Comparison of ENCODE assay signal across 14 cellular contexts in genomic region chr7:6284461-6285360, GRCh38. TPM values are rescaled to one million over a fixed set of nuclear protein-coding genes. Genes with fewer than 3 reads are reported as not detected.
DNase-seq lines count a peak whose midpoint lies in the region; ATAC-seq, FAIRE-seq and TF ChIP-seq lines count a peak whose summit lies in the region.
"Had no signal": no experiment of that assay in that cellular context is flagged by ENCODE, and none has a peak within 500 bp of the region (broad histone marks: within the 10 kb centered on the region; RNA-seq: fewer than 3 reads in every experiment).

No MANE protein-coding gene starts in this region.

- H4K20me1 ChIP-seq in BLaER1 treated with 17β-estradiol and CSF1 and Interleukin-3, amounts not matched to agents 10 nM and 100 nM, result no peaks in the 10 kb centered on the region
- H4K20me1 ChIP-seq in IMR-90 (ENCODE audit: insufficient read depth, low read length), result no peaks in the 10 kb centered on the region
- H4K20me1 ChIP-seq in GM12878 (ENCODE audit: control insufficient read depth, insufficient read depth), result no peaks in the 10 kb centered on the region

- no peak for FAIRE-seq in GM12878 (lab: Jason Lieb, UNC)

- no peaks in the 10 kb centered on the region for H3K36me3 ChIP-seq in BLaER1 treated with 17β-estradiol and CSF1 and Interleukin-3, amounts not matched to agents 10 nM and 100 nM
- no peaks in the 10 kb centered on the region for H3K36me3 ChIP-seq in IMR-90 (ENCODE audit: control insufficient read depth, insufficient read depth, low read length)
- H3K36me3 ChIP-seq in GM12878 (ENCODE audit: control insufficient read depth in 2 of 2, insufficient read depth in 2 of 2, low read length in 1 of 2), result no peaks in the 10 kb centered on the region
- no peaks in the 10 kb centered on the region for H3K36me3 ChIP-seq in tibial nerve
- H3K36me3 ChIP-seq: tibial artery had no signal

- TF ChIP-seq RAD21 in IMR-90 (IDR thresholded peaks at IDR 0.05; ENCODE audit: low read length) (no peak), GM12878 (IDR thresholded peaks at IDR 0.05; ENCODE audit: insufficient read depth, low read depth, low read length) (no peak)

- H3K9ac ChIP-seq in BLaER1 treated with 17β-estradiol and CSF1 and Interleukin-3, amounts not matched to agents 10 nM and 100 nM, result no peak overlapping the region
- H3K9ac ChIP-seq in IMR-90 (ENCODE audit: low read depth, low read length), result no peak overlapping the region
- no peak overlapping the region for H3K9ac ChIP-seq in GM12878 (ENCODE audit: control insufficient read depth, insufficient read depth, low read length)

- no peak for TF ChIP-seq EP300 in GM12878 (IDR thresholded peaks at IDR 0.05; ENCODE audit: borderline replicate concordance in 1 of 2, control insufficient read depth in 1 of 2, low read depth in 2 of 2, low read length in 2 of 2)
- TF ChIP-seq EP300 in tibial nerve (IDR thresholded peaks at IDR 0.05), result no peak

- H2BK15ac ChIP-seq in IMR-90 (ENCODE audit: low read depth, low read length), result peak overlapping the region; percentile 69; the same call in 2 of the 3 replicates

- H3K4me2 ChIP-seq in BLaER1 treated with 17β-estradiol and CSF1 and Interleukin-3, amounts not matched to agents 10 nM and 100 nM, result peak overlapping the region in 9 of 11 experiments; percentile 18 to 49 (median 35); a peak in 15 of 22 replicates
- H3K4me2 ChIP-seq in IMR-90 (ENCODE audit: low read depth, low read length), result no peak overlapping the region
- no peak overlapping the region for H3K4me2 ChIP-seq in GM12878 (ENCODE audit: control insufficient read depth, insufficient read depth)

- H4K5ac ChIP-seq in IMR-90 (ENCODE audit: low read depth, low read length), result 0 out of 2 replicates have a peak overlapping the region, but pooled peaks have one; percentile 30

- no peaks in the 10 kb centered on the region for H3K79me2 ChIP-seq in GM12878 (ENCODE audit: control insufficient read depth, insufficient read depth, low read length)

- no peak overlapping the region for H3K56ac ChIP-seq in IMR-90 (ENCODE audit: extremely low read depth, insufficient read depth, low read length)

- ATAC-seq in IMR-90 (ENCODE audit: low read depth) (no peak), GM12878 (no peak)
- ATAC-seq: activated T-cell treated with anti-CD3 and anti-CD28 coated beads, Interleukin-2, amount 50 U/mL, for 72 hours had no signal

- dilution Hi-C loops in IMR-90 (cut with HindIII; ENCODE audit: low sequenced_read_pairs, unreplicated experiment), result no loop called here

- H2AFZ ChIP-seq in IMR-90 (replicated peaks; ENCODE audit: low read length, poor library complexity) (peak overlapping the region; percentile 57), GM12878 (ENCODE audit: control insufficient read depth, low read depth, low read length) (no peak overlapping the region)

- H2AK9ac ChIP-seq in IMR-90 (replicated peaks; ENCODE audit: low read depth, low read length, poor library complexity), result peak overlapping the region; percentile 70

- POLR2A ChIA-PET in IMR-90 (lab: Charles Lee; ENCODE audit: unreplicated experiment) (no interaction called here), GM12878 (lab: Charles Lee) (interaction anchor here (0.7 to 1.3 kb wide), 2 partner anchors 14 to 1528 kb away, joined by 3 read pairs; no protein-coding TSS in a partner anchor)

- H2BK5ac ChIP-seq in IMR-90 (ENCODE audit: low read depth, low read length, poor library complexity, severe bottlenecking), result peak overlapping the region; percentile 66

- peak overlapping the region; percentile 97 for H2BK20ac ChIP-seq in IMR-90 (ENCODE audit: low read depth, low read length)

- RAD21 ChIA-PET in GM12878 (lab: Charles Lee; ENCODE audit: unreplicated experiment), result no interaction called here

- 0 out of 2 replicates have a peak overlapping the region, but pooled peaks have one; percentile 6 for H3K23ac ChIP-seq in IMR-90 (ENCODE audit: low read depth, low read length)

- H3K79me1 ChIP-seq in IMR-90 (ENCODE audit: low read depth in 1 of 2, low read length in 2 of 2), result no peaks in the 10 kb centered on the region; a peak in 1 of 4 replicates

- no peak for TF ChIP-seq CTCF in IMR-90 (conservative IDR thresholded peaks at IDR 0.05; ENCODE audit: low read depth, low read length)
- no peak for TF ChIP-seq CTCF in GM12878 (IDR thresholded peaks at IDR 0.05 in 2 of 3, conservative IDR thresholded peaks at IDR 0.05 in 1 of 3; ENCODE audit: control insufficient read depth in 2 of 3, extremely low read depth in 1 of 3, insufficient read depth in 1 of 3, low read depth in 3 of 3, low read length in 3 of 3)
- no peak for TF ChIP-seq CTCF in tibial nerve (IDR thresholded peaks at IDR 0.05)

- H3K4me1 ChIP-seq in BLaER1 treated with 17β-estradiol and CSF1 and Interleukin-3, amounts not matched to agents 10 nM and 100 nM, result peaks cover 11 to 19% (median 16%) of the 10 kb centered on the region in 10 experiments
- H3K4me1 ChIP-seq in IMR-90 (ENCODE audit: control insufficient read depth, insufficient read depth, low read length) (peaks cover 8% of the 10 kb centered on the region), GM12878 (ENCODE audit: control insufficient read depth, insufficient read depth, low read length) (no peaks in the 10 kb centered on the region), tibial nerve (peaks cover 0 to 5% (median 0%) of the 10 kb centered on the region in 4 donors)

- peak overlapping the region; percentile 99 for H2BK120ac ChIP-seq in IMR-90 (ENCODE audit: low read depth, low read length)

- 0 out of 2 replicates have a peak, but pooled peaks cover 3% of the 10 kb centered on the region for H3K9me1 ChIP-seq in IMR-90 (ENCODE audit: insufficient read depth, low read length)

- peak overlapping the region; percentile 46 for H3K14ac ChIP-seq in IMR-90 (replicated peaks; ENCODE audit: low read depth, low read length)

- CTCF ChIA-PET in IMR-90 (lab: Yijun Ruan, JAX) (no interaction called here), GM12878 (lab: Yijun Ruan, JAX) (no interaction called here)

- WGBS in IMR-90 (ENCODE audit: extremely low coverage in 2 of 2, insufficient read length in 1 of 2), 2 experiments, result 100% methylated on average over 3 of the region's 20 CpGs; no CpG with 5 or more reads in 1 of the 2 experiments
- 63% methylated on average over 20 of the region's 20 CpGs for WGBS in GM12878 (ENCODE audit: insufficient coverage, insufficient replicate concordance, low lambda C conversion rate, missing lambda C conversion rate)
- WGBS in tibial nerve, 2 donors, result 79 to 84% methylated on average over 20 of the region's 20 CpGs

- H3K4me3 ChIP-seq in BLaER1 treated with 17β-estradiol and CSF1 and Interleukin-3, amounts not matched to agents 10 nM and 100 nM, result no peak overlapping the region
- no peak overlapping the region for H3K4me3 ChIP-seq in IMR-90 (ENCODE audit: insufficient read depth, low read depth, low read length)
- H3K4me3 ChIP-seq in GM12878, result no peak overlapping the region
- no peak overlapping the region for H3K4me3 ChIP-seq in tibial nerve
- H3K4me3 ChIP-seq: coronary artery, tibial artery had no signal

- H3K9me3 ChIP-seq in BLaER1 treated with 17β-estradiol and CSF1 and Interleukin-3, amounts not matched to agents 10 nM and 100 nM (replicated peaks in 1 of 11), result peaks cover 3 to 24% (median 10%) of the 10 kb centered on the region in 11 experiments; a peak in 19 of 22 replicates
- H3K9me3 ChIP-seq in IMR-90 (ENCODE audit: control insufficient read depth, insufficient read depth, low read length) (no peaks in the 10 kb centered on the region), GM12878 (replicated peaks; ENCODE audit: control insufficient read depth, insufficient read depth, low read length) (no peaks in the 10 kb centered on the region; the same call in 2 of the 3 replicates), tibial nerve (no peaks in the 10 kb centered on the region)
- H3K9me3 ChIP-seq: tibial artery had no signal

- TF ChIP-seq POLR2A in IMR-90 (IDR thresholded peaks at IDR 0.05; ENCODE audit: low read depth, low read length) (no peak), GM12878 (IDR thresholded peaks at IDR 0.05; ENCODE audit: low read depth, low read length) (no peak), tibial nerve (IDR thresholded peaks at IDR 0.05) (no peak)

- intact Hi-C loops in IMR-90 (cut with micrococcal nuclease) (no loop called here), GM12878 (cut with micrococcal nuclease; ENCODE audit: unreplicated experiment) (no loop called here)

- peak overlapping the region; percentile 89 for H3K4ac ChIP-seq in IMR-90 (ENCODE audit: low read depth, low read length)

- no peaks in the 10 kb centered on the region for H3K27me3 ChIP-seq in BLaER1 treated with 17β-estradiol and CSF1 and Interleukin-3, amounts not matched to agents 10 nM and 100 nM
- H3K27me3 ChIP-seq in IMR-90 (ENCODE audit: control insufficient read depth, insufficient read depth, low read length) (no peaks in the 10 kb centered on the region), GM12878 (replicated peaks in 1 of 2; ENCODE audit: control insufficient read depth in 2 of 2, insufficient read depth in 2 of 2, low read length in 1 of 2) (no peaks in the 10 kb centered on the region), tibial nerve (no peaks in the 10 kb centered on the region)
- H3K27me3 ChIP-seq: tibial artery had no signal

- H3K18ac ChIP-seq in IMR-90 (ENCODE audit: low read depth, low read length), result no peak overlapping the region; the same call in 1 of the 2 replicates

- peak overlapping the region in 2 of 11 experiments; percentile 6 to 15; a peak in 4 of 22 replicates for H3K27ac ChIP-seq in BLaER1 treated with 17β-estradiol and CSF1 and Interleukin-3, amounts not matched to agents 10 nM and 100 nM
- H3K27ac ChIP-seq in IMR-90 (ENCODE audit: insufficient read depth, low read length) (peak overlapping the region; percentile 10; the same call in 1 of the 2 replicates), GM12878 (ENCODE audit: control insufficient read depth, insufficient read depth) (no peak overlapping the region), tibial nerve (no peak overlapping the region)
- H3K27ac ChIP-seq: coronary artery, tibial artery had no signal

- in situ Hi-C loops in IMR-90 (cut with MboI; ENCODE audit: low sequenced_read_pairs), result no loop called here
- in situ Hi-C loops in GM12878 (cut with MboI), result no loop called here

- DNase-seq in IMR-90, result no peak
- no peak for DNase-seq in GM12878 (ENCODE audit: low read depth, low spot score)
- DNase-seq in lung microvascular endothelial cell (ENCODE audit: low read depth in 2 of 2), result peak; percentile 67 to 73
- no peak for DNase-seq in middle frontal gyrus (ENCODE audit: extremely low spot score, low spot score)
- DNase-seq in NCI-H1436 (lab: John Stamatoyannopoulos, UW), result no peak
- no peak for DNase-seq in DMS79 (lab: John Stamatoyannopoulos, UW)
- no peak for DNase-seq in tibial nerve (ENCODE audit: low spot score in 2 of 2)
- DNase-seq: activated T-cell treated with anti-CD3 and anti-CD28 coated beads, Interleukin-2, amount 50 U/mL, for 72 hours; amniotic stem cell; H9; NCI-H1092 had no signal

- H2AK5ac ChIP-seq in IMR-90 (ENCODE audit: low read depth, low read length), result peak overlapping the region; percentile 82

- H4K91ac ChIP-seq in IMR-90 (ENCODE audit: insufficient read depth, low read depth, low read length), result peak overlapping the region; percentile 86

- SMC1A ChIA-PET in GM12878 (lab: Charles Lee; ENCODE audit: uncharacterized antibody, unreplicated experiment), result no interaction called here

- H4K8ac ChIP-seq in IMR-90 (ENCODE audit: low read depth in 2 of 2, low read length in 2 of 2), result peak overlapping the region; percentile 79 to 89; a peak in 3 of 4 replicates

- BruUV-seq in IMR-90 (replicated peaks; lab: Mats Ljungman, UMichigan) (no TSS peak), GM12878 (replicated peaks; lab: Mats Ljungman, UMichigan) (no TSS peak)

RNA-seq across cellular contexts. Expression of gene CYTH3, which starts 12.3 kb away (rescaled TPM):
- total RNA-seq in IMR-90 (2012; rRNA removed), result 14.2 TPM in 2 replicates
- polyA plus RNA-seq in IMR-90 (2012; rRNA removed), result 34.5 and 34.8 TPM in 2 replicates
- 13.5 and 24.2 TPM in 2 replicates for polyA plus RNA-seq in IMR-90 (2012; cell fraction: cytosol; rRNA removed)
- 74.6 and 95.8 TPM in 2 replicates for polyA plus RNA-seq in IMR-90 (2012; cell fraction: nucleus; rRNA removed; ENCODE audit: low replicate concordance)
- 68.4 and 72.9 TPM in 2 replicates for total RNA-seq in GM12878 (2013; cell fraction: nucleolus; rRNA removed)
- 16.7 and 19.8 TPM in 2 replicates for total RNA-seq in GM12878 (2014; rRNA removed)
- 12.9 and 13.1 TPM in 2 replicates for total RNA-seq in GM12878 (2014; rRNA removed; fragmentation: Illumina TruSeq; extraction: Trizol)
- 20.8 and 23.9 TPM in 2 replicates for total RNA-seq in GM12878 (2021)
- 7.7 TPM for polyA plus RNA-seq in GM12878 (2011; ENCODE audit: low read depth)
- 16.1 and 28.2 TPM in 2 replicates for polyA plus RNA-seq in GM12878 (2011; rRNA removed)
- 21.5 and 26.0 TPM in 2 replicates for polyA plus RNA-seq in GM12878 (2011; cell fraction: cytosol; rRNA removed)
- 69.2 and 77.0 TPM in 2 replicates for polyA plus RNA-seq in GM12878 (2011; cell fraction: nucleus; rRNA removed)
- polyA plus RNA-seq in GM12878 (2012), result 14.2 and 17.9 TPM in 2 replicates
- polyA plus RNA-seq in GM12878 (2014; fragmentation: Illumina TruSeq; extraction: Trizol), result 12.2 and 16.6 TPM in 2 replicates
- polyA plus RNA-seq in GM12878 (2014; fragmentation: Nextera tagmentation; extraction: Ambion mirVana), result 1 to 10 TPM in 1 of 2 experiments, under 1 TPM in 1; 0.45 to 1.4 TPM
- polyA plus RNA-seq in GM12878 (2014; rRNA removed), result 27.4 and 32.3 TPM in 2 replicates
- polyA plus RNA-seq in GM12878 (2016; fragmentation: Nextera tagmentation; extraction: Ambion mirVana), result 10 to 100 TPM; 13.8 to 14.8 TPM
- polyA minus RNA-seq in GM12878 (2011; rRNA and poly(A)+ RNA removed), result 12.1 and 17.7 TPM in 2 replicates
- 6.7 TPM in 2 replicates for polyA minus RNA-seq in GM12878 (2011; cell fraction: cytosol; rRNA and poly(A)+ RNA removed)
- polyA minus RNA-seq in GM12878 (2011; cell fraction: nucleus; rRNA and poly(A)+ RNA removed), result 18.3 and 25.9 TPM in 2 replicates
- 8.9 and 11.1 TPM in 2 replicates for total RNA-seq in lung microvascular endothelial cell
- 10 to 100 TPM; 49.2 to 61.2 (median 53.2) TPM for total RNA-seq in tibial nerve

Comparison
In these comparisons a context has a peak if more than half of its experiments do, and no peak if none do; other contexts are left out.
1. H3K4me2 ChIP-seq: peak in BLaER1 treated with 17β-estradiol and CSF1 and Interleukin-3, amounts not matched to agents 10 nM and 100 nM (9 of 11); none in IMR-90 (single experiment) and GM12878 (single experiment).
2. DNase-seq: peak in lung microvascular endothelial cell (2 of 2); none in IMR-90 (single experiment), GM12878 (single experiment), middle frontal gyrus (single experiment), NCI-H1436 (single experiment), DMS79 (single experiment) and tibial nerve (0 of 2).